In the genomic region with DNA sequence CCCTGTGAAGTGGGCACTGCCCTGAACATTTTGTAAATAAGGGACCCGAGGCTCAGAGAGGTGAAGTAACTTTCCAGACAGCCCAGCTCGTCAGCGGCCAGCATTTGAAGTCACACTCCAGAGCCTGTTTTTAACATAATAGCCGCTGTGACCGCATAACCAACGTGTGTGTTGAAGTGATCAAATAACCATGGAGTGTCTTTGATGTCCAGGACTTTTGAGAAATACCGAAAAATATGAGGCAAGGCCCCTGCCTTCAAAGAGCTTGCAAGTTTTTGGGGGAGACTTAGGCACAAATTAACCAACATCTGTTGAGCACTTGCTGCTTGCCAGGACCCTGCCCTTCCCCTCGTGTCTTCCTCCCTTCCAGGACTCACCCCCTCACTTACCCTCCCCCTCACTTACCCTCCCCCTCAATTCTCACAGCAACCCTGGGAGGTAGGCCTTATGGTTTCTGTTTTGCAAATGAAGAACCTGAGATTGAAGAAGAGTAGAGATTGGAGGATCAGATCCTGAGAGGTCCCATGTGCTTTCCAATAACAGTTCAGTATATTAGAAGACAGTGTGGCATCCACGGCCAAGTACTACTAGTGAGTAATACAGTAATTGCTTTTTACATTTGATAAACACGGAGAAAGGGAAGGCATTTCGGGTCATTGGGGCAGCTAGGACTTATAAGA, we compare ENCODE assay signal across 8 cellular contexts. TPM values are rescaled to one million over a fixed set of nuclear protein-coding genes. Genes with fewer than 3 reads are reported as not detected.
DNase-seq lines count a peak whose midpoint lies in the region; ATAC-seq and TF ChIP-seq lines count a peak whose summit lies in the region.

No MANE protein-coding gene starts in this region.

- no peak overlapping the region for H3K27ac Mint-ChIP-seq in endothelial cell (ENCODE audit: unreplicated experiment)

- H3K4me1 ChIP-seq in mucosa of descending colon (ENCODE audit: low read depth): peaks cover 13% of the 10 kb centered on the region

- H3K9me3 Mint-ChIP-seq in endothelial cell (ENCODE audit: unreplicated experiment): no peaks in the 10 kb centered on the region

- H3K27me3 Mint-ChIP-seq in endothelial cell (ENCODE audit: unreplicated experiment): peaks cover 4% of the 10 kb centered on the region

- H3K4me1 Mint-ChIP-seq in endothelial cell (ENCODE audit: unreplicated experiment): peaks cover 30% of the 10 kb centered on the region

- peak overlapping the region; percentile 95 for H3K4me3 Mint-ChIP-seq in endothelial cell (ENCODE audit: unreplicated experiment)

- DNase-seq in 8988T: peak; percentile 18
- peak; percentile 78 to 86 for DNase-seq in NCI-H446 (lab: John Stamatoyannopoulos, UW)
- peak; percentile 18 for DNase-seq in activated CD4-positive, alpha-beta T cell treated with anti-CD3 and anti-CD28 coated beads, Interleukin-2, amount 50 U/mL, for 1 hour
- no peak for DNase-seq in endothelial cell (ENCODE audit: low spot score)
- peak in 1 of 3 donors; percentile 30 for DNase-seq in mucosa of descending colon
- peak in 4 of 6 experiments; percentile 11 to 58 (median 54) for DNase-seq in stimulated activated naive CD4-positive, alpha-beta T cell (lab: John Stamatoyannopoulos, UW)

- ATAC-seq in GM18499 (IDR thresholded peaks at IDR 0.05; ENCODE audit: insufficient read depth, unreplicated experiment) (peak; percentile 44), HG02973 (IDR thresholded peaks at IDR 0.05; ENCODE audit: unreplicated experiment) (peak; percentile 46), mucosa of descending colon (peak; percentile 21)

- intact Hi-C loops in mucosa of descending colon (cut with DNase I, micrococcal nuclease): loop anchor here in 1 of 2 donors (10.0 kb wide), 1 partner anchor 68 kb away; no protein-coding TSS in a partner anchor

- no peak for TF ChIP-seq CTCF in endothelial cell (IDR thresholded peaks at IDR 0.05; ENCODE audit: unreplicated experiment)
- no peak for TF ChIP-seq CTCF in mucosa of descending colon (IDR thresholded peaks at IDR 0.05)

- no peak overlapping the region for H3K4me3 ChIP-seq in mucosa of descending colon

- H3K36me3 ChIP-seq in mucosa of descending colon (ENCODE audit: low read depth): no peaks in the 10 kb centered on the region

- no peaks in the 10 kb centered on the region for H3K9me3 ChIP-seq in mucosa of descending colon

- peaks cover 4% of the 10 kb centered on the region for H3K36me3 Mint-ChIP-seq in endothelial cell (ENCODE audit: low read depth, unreplicated experiment)

RNA-seq across cellular contexts. Expression of a gene that starts 1.3 kb away (rescaled TPM):
- total RNA-seq in endothelial cell (ENCODE audit: unreplicated experiment) (88.7 TPM), mucosa of descending colon (100 to 1,000 TPM in 1 of 3 donors, 10 to 100 TPM in 2; 71.2 to 172 (median 88.0) TPM)
